Comparison of ENCODE assay signal across 25 cellular contexts in the genomic region with DNA sequence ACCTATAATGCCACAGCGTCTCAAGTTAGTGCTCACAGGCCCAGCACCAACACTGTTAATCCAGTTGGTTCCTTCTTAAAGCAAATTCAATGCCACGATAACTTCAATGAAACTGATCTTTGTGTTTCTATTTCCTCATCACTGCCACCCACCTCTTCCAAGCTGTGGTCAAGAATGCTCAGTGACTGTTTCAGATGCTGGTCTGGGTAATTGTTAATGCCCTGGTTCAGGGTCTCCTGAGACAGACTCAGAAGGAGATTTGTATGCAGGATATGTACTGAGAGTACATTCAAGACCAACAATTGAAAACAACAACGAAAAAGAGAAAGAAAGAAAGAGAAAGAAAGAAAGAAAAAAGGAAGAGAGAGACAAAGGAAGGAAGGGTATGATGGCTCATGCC.
DNase-seq lines count a peak whose midpoint lies in the region; ATAC-seq and TF ChIP-seq lines count a peak whose summit lies in the region.
"Had no signal": no experiment of that assay in that cellular context is flagged by ENCODE, and none has a peak within 500 bp of the region (broad histone marks: within the 10 kb centered on the region; RNA-seq: fewer than 3 reads in every experiment).

No MANE protein-coding gene starts in this region.

- H3K27me3 Mint-ChIP-seq in stimulated activated naive CD8-positive, alpha-beta T cell treated with anti-CD3 and anti-CD28 coated beads, Interleukin-15, amount 100 ng/mL, for 72 hours, result no peaks in the 10 kb centered on the region
- H3K27me3 Mint-ChIP-seq: CD4-positive, alpha-beta T cell had no signal

- H3K9me3 ChIP-seq in osteoblast (ENCODE audit: low read depth, low read length), result no peaks in the 10 kb centered on the region
- H3K9me3 ChIP-seq: Caco-2, SK-N-SH had no signal

- H3K27ac ChIP-seq in osteoblast (ENCODE audit: low read depth, low read length), result peak overlapping the region; percentile 36
- H3K27ac ChIP-seq in foreskin keratinocyte, result no peak overlapping the region

- intact Hi-C loops in left ventricle myocardium superior (cut with micrococcal nuclease), result no loop called here

- peaks cover 16% of the 10 kb centered on the region for H3K4me1 Mint-ChIP-seq in stimulated activated naive CD8-positive, alpha-beta T cell treated with anti-CD3 and anti-CD28 coated beads, Interleukin-15, amount 100 ng/mL, for 72 hours
- H3K4me1 Mint-ChIP-seq: GM23338 had no signal

- H3K27me3 ChIP-seq in osteoblast (ENCODE audit: insufficient read depth, low read length) (no peaks in the 10 kb centered on the region), foreskin keratinocyte (no peaks in the 10 kb centered on the region)

- H3K36me3 ChIP-seq in osteoblast (ENCODE audit: insufficient read depth, low read length), result no peaks in the 10 kb centered on the region

- TF ChIP-seq CTCF in osteoblast (IDR thresholded peaks at IDR 0.05; ENCODE audit: extremely low read depth, low read depth, low read length), result no peak
- no peak for TF ChIP-seq CTCF in foreskin keratinocyte (conservative IDR thresholded peaks at IDR 0.05)

- no peak for DNase-seq in stimulated activated naive CD8-positive, alpha-beta T cell treated with anti-CD3 and anti-CD28 coated beads, Interleukin-15, amount 100 ng/mL, for 72 hours
- no peak for DNase-seq in stimulated activated naive CD8-positive, alpha-beta T cell treated with anti-CD3 and anti-CD28 coated beads, Interleukin-15, Interleukin-2, amounts not matched to agents 100 U/mL and 50 U/mL, for 24 hours
- no peak for DNase-seq in osteoblast (ENCODE audit: insufficient read length, low spot score, missing footprints)
- no peak for DNase-seq in left ventricle myocardium superior
- no peak for DNase-seq in foreskin keratinocyte
- no peak for DNase-seq in NCI-H1105 treated with DMSO at 0.1 percent for 48 hours (lab: John Stamatoyannopoulos, UW)
- no peak for DNase-seq in GDM1 (lab: John Stamatoyannopoulos, UW)
- DNase-seq: 8988T; Caco-2; CD4-positive, alpha-beta T cell; GF-D8; HCEC 1CT; KBM-7; NCI-H1417; NCI-H187; NCI-H2107; NCI-H2227 treated with DMSO at 0.1 percent for 48 hours; NCI-H524; PC-3; RPMI8226; SHP77 treated with DMSO at 0.1 percent for 48 hours; SK-N-SH had no signal

- H3K79me2 ChIP-seq in osteoblast (ENCODE audit: insufficient read depth, low read length), result no peaks in the 10 kb centered on the region

- peak overlapping the region; percentile 8 for H3K4me3 ChIP-seq in osteoblast (ENCODE audit: insufficient read depth, low read length)
- H3K4me3 ChIP-seq: GM23338 had no signal

- H3K27ac Mint-ChIP-seq in stimulated activated naive CD8-positive, alpha-beta T cell treated with anti-CD3 and anti-CD28 coated beads, Interleukin-15, amount 100 ng/mL, for 72 hours, result no peak overlapping the region
- H3K27ac Mint-ChIP-seq: CD4-positive, alpha-beta T cell; GM23338 had no signal

- ATAC-seq in stimulated activated naive CD8-positive, alpha-beta T cell treated with anti-CD3 and anti-CD28 coated beads, Interleukin-15, amount 100 ng/mL, for 72 hours, result peak; percentile 35
- ATAC-seq in stimulated activated naive CD8-positive, alpha-beta T cell treated with anti-CD3 and anti-CD28 coated beads, Interleukin-15, Interleukin-2, amounts not matched to agents 100 U/mL and 50 U/mL, for 24 hours, result no peak
- peak; percentile 59 for ATAC-seq in HG03354 (IDR thresholded peaks at IDR 0.05; ENCODE audit: poor library complexity, severe bottlenecking, unreplicated experiment)
- no peak for ATAC-seq in left ventricle myocardium superior
- ATAC-seq in foreskin keratinocyte, result no peak
- ATAC-seq: GM23338, HepG2, PC-3 had no signal

- peaks cover 33% of the 10 kb centered on the region for H3K4me1 ChIP-seq in osteoblast (ENCODE audit: insufficient read depth, low read length)
- H3K4me1 ChIP-seq in foreskin keratinocyte, result no peaks in the 10 kb centered on the region
- H3K4me1 ChIP-seq: Caco-2 had no signal

- peak overlapping the region; percentile 11 to 35 for H3K4me3 Mint-ChIP-seq in stimulated activated naive CD8-positive, alpha-beta T cell treated with anti-CD3 and anti-CD28 coated beads, Interleukin-15, amount 100 ng/mL, for 72 hours
- H3K4me3 Mint-ChIP-seq: CD4-positive, alpha-beta T cell; GM23338 had no signal

- peaks cover 0 to 5% of the 10 kb centered on the region in 2 donors for H3K9me3 Mint-ChIP-seq in stimulated activated naive CD8-positive, alpha-beta T cell treated with anti-CD3 and anti-CD28 coated beads, Interleukin-15, amount 100 ng/mL, for 72 hours
- H3K9me3 Mint-ChIP-seq: CD4-positive, alpha-beta T cell; GM23338 had no signal

- H3K4me2 ChIP-seq in osteoblast (ENCODE audit: insufficient read depth, low read length), result peak overlapping the region; percentile 32
- H3K4me2 ChIP-seq: GM23338, SK-N-SH had no signal

- no peaks in the 10 kb centered on the region for H4K20me1 ChIP-seq in osteoblast (ENCODE audit: insufficient read depth, low read length)

- H2AFZ ChIP-seq in osteoblast (ENCODE audit: low read length), result peak overlapping the region; percentile 71
- H2AFZ ChIP-seq: GM23338 had no signal

Comparison
In these comparisons a context has a peak if more than half of its experiments do, and no peak if none do; other contexts are left out.
1. ATAC-seq: peak in stimulated activated naive CD8-positive, alpha-beta T cell treated with anti-CD3 and anti-CD28 coated beads, Interleukin-15, amount 100 ng/mL, for 72 hours (single experiment) and HG03354 (single experiment); none in stimulated activated naive CD8-positive, alpha-beta T cell treated with anti-CD3 and anti-CD28 coated beads, Interleukin-15, Interleukin-2, amounts not matched to agents 100 U/mL and 50 U/mL, for 24 hours (single experiment), left ventricle myocardium superior (single experiment) and foreskin keratinocyte (single experiment).